19 cellular contexts compared by ENCODE assay signal in the genomic region with DNA sequence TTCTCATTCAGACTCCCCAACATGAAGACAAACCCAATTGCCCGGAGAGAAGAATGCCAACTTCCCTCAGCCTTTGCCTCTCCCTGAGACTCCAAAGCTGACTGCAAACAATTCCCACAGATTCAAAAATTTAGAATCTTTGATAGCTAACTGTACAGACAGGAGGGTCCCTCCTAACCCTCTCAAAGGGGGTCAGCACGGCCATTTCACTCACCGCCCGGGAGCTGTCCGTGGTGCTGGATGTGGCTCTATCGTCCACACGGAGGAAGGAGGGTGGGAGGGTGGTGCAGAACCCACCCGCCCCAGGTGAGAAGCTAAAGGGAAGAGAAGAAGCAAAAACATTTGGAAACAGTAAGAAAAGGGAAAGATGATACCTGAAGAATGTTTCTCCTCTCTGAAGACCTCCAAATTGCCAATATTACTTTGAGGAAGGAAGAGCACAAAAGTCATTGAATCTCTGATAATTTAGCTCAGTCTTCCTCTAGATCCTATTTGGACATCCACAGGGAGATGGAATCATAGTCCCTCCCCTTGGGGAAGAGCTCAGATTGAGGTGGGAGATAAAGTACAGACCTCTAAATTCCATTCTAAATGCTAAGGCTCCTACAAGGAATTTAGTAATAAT. TPM values are rescaled to one million over a fixed set of nuclear protein-coding genes. Genes with fewer than 3 reads are reported as not detected.
DNase-seq lines count a peak whose midpoint lies in the region; ATAC-seq and TF ChIP-seq lines count a peak whose summit lies in the region.
"Had no signal": no experiment of that assay in that cellular context is flagged by ENCODE, and none has a peak within 500 bp of the region (broad histone marks: within the 10 kb centered on the region; RNA-seq: fewer than 3 reads in every experiment).

No MANE protein-coding gene starts in this region.

- no peaks in the 10 kb centered on the region for H3K9me3 ChIP-seq in uterus
- H3K9me3 ChIP-seq: mucosa of descending colon had no signal

- intact Hi-C loops in uterus (cut with DNase I; ENCODE audit: low total_unique reads) = no loop called here

- no peaks in the 10 kb centered on the region for H3K36me3 ChIP-seq in uterus

- H3K27me3 ChIP-seq in uterus = peaks cover 1 to 24% of the 10 kb centered on the region in 2 donors

- H3K27ac Mint-ChIP-seq in brain (peak overlapping the region; percentile 18 to 99 (median 97)), nephron progenitor cell (no peak overlapping the region)
- H3K27ac Mint-ChIP-seq: CD4-positive, alpha-beta T cell; stimulated activated effector memory CD8-positive, alpha-beta T cell treated with anti-CD3 and anti-CD28 coated beads, Interleukin-12 subunit alpha, Interleukin-12 subunit beta, amount 100 ng/mL, for 72 hours; T-helper 17 cell; type B pancreatic cell had no signal

- no peak for ATAC-seq in HG02642 (IDR thresholded peaks at IDR 0.05; ENCODE audit: poor library complexity, unreplicated experiment)
- ATAC-seq: mucosa of descending colon; stimulated activated effector memory CD8-positive, alpha-beta T cell treated with anti-CD3 and anti-CD28 coated beads, Interleukin-12 subunit alpha, Interleukin-12 subunit beta, amount 100 ng/mL, for 72 hours; T-helper 17 cell had no signal

- peaks cover 0 to 20% (median 3%) of the 10 kb centered on the region in 5 experiments for H3K9me3 Mint-ChIP-seq in brain
- no peaks in the 10 kb centered on the region for H3K9me3 Mint-ChIP-seq in nephron progenitor cell
- H3K9me3 Mint-ChIP-seq: CD4-positive, alpha-beta T cell; stimulated activated effector memory CD8-positive, alpha-beta T cell treated with anti-CD3 and anti-CD28 coated beads, Interleukin-12 subunit alpha, Interleukin-12 subunit beta, amount 100 ng/mL, for 72 hours had no signal

- H3K4me1 Mint-ChIP-seq in brain (peaks cover 99% of the 10 kb centered on the region), nephron progenitor cell (no peaks in the 10 kb centered on the region)

- TF ChIP-seq POLR2A in NB4 (IDR thresholded peaks at IDR 0.05; ENCODE audit: extremely low read depth, insufficient read length) (no peak), uterus (IDR thresholded peaks at IDR 0.05) (no peak)

- H3K27ac ChIP-seq in uterus = no peak overlapping the region

- peak; percentile 18 for DNase-seq in activated CD4-positive, alpha-beta T cell treated with anti-CD3 and anti-CD28 coated beads, Interleukin-2, amount 50 U/mL, for 1 hour
- DNase-seq in activated CD4-positive, alpha-beta T cell treated with anti-CD3 and anti-CD28 coated beads for 4 hours = no peak
- DNase-seq in NB4 (ENCODE audit: low read depth) (peak; percentile 16), nephron progenitor cell (peak; percentile 93), uterus (no peak), NOMO-1 (lab: John Stamatoyannopoulos, UW; ENCODE audit: unreplicated experiment in 2 of 2) (no peak)
- DNase-seq: CD4-positive, alpha-beta T cell; DMS79 treated with DMSO at 0.1 percent for 48 hours; kidney glomerular epithelial cell; mucosa of descending colon; NCI-H187 treated with DMSO at 0.1 percent for 48 hours; T-helper 17 cell had no signal

- H3K27me3 Mint-ChIP-seq in brain = peaks cover 20% of the 10 kb centered on the region
- peaks cover 98% of the 10 kb centered on the region for H3K27me3 Mint-ChIP-seq in nephron progenitor cell (ENCODE audit: low read depth, poor library complexity)

- TF ChIP-seq CTCF in NB4 (IDR thresholded peaks at IDR 0.05; ENCODE audit: low read depth, low read length) (no peak), brain (conservative IDR thresholded peaks at IDR 0.05) (no peak), nephron progenitor cell (IDR thresholded peaks at IDR 0.05) (no peak), uterus (IDR thresholded peaks at IDR 0.05) (no peak)

- H3K4me1 ChIP-seq in uterus = no peaks in the 10 kb centered on the region

- peaks cover 72% of the 10 kb centered on the region for H3K36me3 Mint-ChIP-seq in brain
- H3K36me3 Mint-ChIP-seq in nephron progenitor cell (ENCODE audit: low read depth) = no peaks in the 10 kb centered on the region
- H3K36me3 Mint-ChIP-seq: stimulated activated effector memory CD8-positive, alpha-beta T cell treated with anti-CD3 and anti-CD28 coated beads, Interleukin-12 subunit alpha, Interleukin-12 subunit beta, amount 100 ng/mL, for 72 hours; type B pancreatic cell had no signal

- no peak overlapping the region for H3K4me3 ChIP-seq in NB4 (ENCODE audit: low read depth, low read length)
- H3K4me3 ChIP-seq in uterus = no peak overlapping the region
- H3K4me3 ChIP-seq: mucosa of descending colon, smooth muscle cell had no signal

- peak overlapping the region; percentile 37 to 96 (median 83) for H3K4me3 Mint-ChIP-seq in brain
- H3K4me3 Mint-ChIP-seq in nephron progenitor cell = no peak overlapping the region
- H3K4me3 Mint-ChIP-seq: CD4-positive, alpha-beta T cell; stimulated activated effector memory CD8-positive, alpha-beta T cell treated with anti-CD3 and anti-CD28 coated beads, Interleukin-12 subunit alpha, Interleukin-12 subunit beta, amount 100 ng/mL, for 72 hours; T-helper 17 cell; type B pancreatic cell had no signal

RNA-seq across cellular contexts. Expression of a gene that starts 45.5 kb away (rescaled TPM):
- not detected for polyA plus RNA-seq in brain (ENCODE audit: insufficient read depth, low read depth, low replicate concordance)
- total RNA-seq in uterus = under 1 TPM in 1 of 4 donors, not detected in 3; 0.49 TPM
- total RNA-seq: A673; CD4-positive, alpha-beta T cell; mucosa of descending colon; osteocyte; smooth muscle cell; T-helper 17 cell had no signal
- polyA plus RNA-seq: smooth muscle cell had no signal

Comparison
In these comparisons a context has a peak if more than half of its experiments do, and no peak if none do; other contexts are left out.
1. DNase-seq: peak in activated CD4-positive, alpha-beta T cell treated with anti-CD3 and anti-CD28 coated beads, Interleukin-2, amount 50 U/mL, for 1 hour (single experiment), NB4 (single experiment) and nephron progenitor cell (single experiment); none in activated CD4-positive, alpha-beta T cell treated with anti-CD3 and anti-CD28 coated beads for 4 hours (0 of 2), uterus (0 of 2) and NOMO-1 (0 of 2).